8 cellular contexts compared by ENCODE assay signal in the genomic region with DNA sequence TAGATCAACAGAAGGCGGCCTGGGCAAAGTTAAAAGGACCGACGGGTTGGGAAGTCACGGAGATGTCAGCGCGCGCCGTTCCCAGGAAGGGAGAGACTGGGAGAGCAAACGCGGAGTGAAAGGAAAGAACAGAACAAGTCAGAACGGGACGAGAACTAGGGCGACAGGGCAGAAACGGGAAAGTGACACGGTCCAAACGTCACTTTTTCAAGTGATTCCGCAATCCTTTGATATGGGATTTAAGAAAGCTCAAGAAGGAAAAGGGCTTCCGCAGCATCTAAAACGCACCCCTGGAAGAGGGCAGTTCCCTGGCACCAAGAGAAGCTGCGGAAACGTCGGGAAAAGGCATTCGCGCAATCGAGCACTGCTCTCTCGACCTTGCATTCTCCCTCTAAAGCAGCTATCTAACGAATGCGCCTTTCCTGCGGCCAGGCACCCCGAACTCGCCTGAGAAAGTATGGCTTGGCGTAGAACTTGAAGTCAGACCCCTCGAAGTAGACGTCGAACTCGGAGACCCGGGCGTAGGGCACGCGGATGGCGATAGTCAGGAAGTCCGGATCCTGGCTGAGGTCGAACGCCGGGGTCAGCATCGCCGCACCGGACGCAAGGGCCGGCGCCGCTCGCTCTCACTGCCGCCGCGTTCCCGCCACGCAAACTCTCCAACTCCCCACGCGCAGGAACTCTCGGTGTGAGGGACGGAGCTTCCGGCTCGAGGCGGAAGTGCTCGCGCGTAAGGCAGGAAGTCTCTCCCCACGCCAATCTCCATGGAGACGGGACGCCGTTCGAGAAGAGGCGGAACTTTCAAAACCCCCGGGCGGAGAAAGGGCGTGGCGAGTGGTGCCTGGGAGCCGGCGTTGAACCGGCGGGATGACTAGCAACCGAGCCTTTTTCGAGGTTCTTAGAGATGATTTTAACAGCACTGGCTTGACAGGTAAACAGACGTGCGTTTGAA. TPM values are rescaled to one million over a fixed set of nuclear protein-coding genes. Genes with fewer than 3 reads are reported as not detected.
DNase-seq lines count a peak whose midpoint lies in the region; ATAC-seq and TF ChIP-seq lines count a peak whose summit lies in the region.

A gene (minus strand): TSS at position 695 of the 952 bp plus-strand sequence. CDS start 105 bp downstream, at position 590.

- H3K27ac Mint-ChIP-seq in activated CD4-positive, alpha-beta T cell treated with anti-CD3 and anti-CD28 coated beads for 36 hours: peak within 1 kb of the TSS; percentile 86

- intact Hi-C loops in activated CD4-positive, alpha-beta T cell treated with anti-CD3 and anti-CD28 coated beads for 36 hours (cut with DNase I, micrococcal nuclease): loop anchor here (1.0 to 10.0 kb wide), 13 partner anchors 41 to 1263 kb away; a partner anchor contains a TSS
- intact Hi-C loops in colonic mucosa (cut with DNase I): loop anchor here (10.0 kb wide), 1 partner anchor 207 kb away; no protein-coding TSS in a partner anchor

- peak; percentile 97 for DNase-seq in BE2C
- DNase-seq in NCI-H524 treated with DMSO at 0.1 percent for 48 hours (lab: John Stamatoyannopoulos, UW): peak; percentile 55
- DNase-seq in activated CD4-positive, alpha-beta T cell treated with anti-CD3 and anti-CD28 coated beads for 36 hours: peak; percentile 98
- DNase-seq in colonic mucosa: peak; percentile 99
- peak; percentile 87 for DNase-seq in kidney glomerular epithelial cell (lab: John Stamatoyannopoulos, UW)
- DNase-seq in stimulated activated CD4-positive, alpha-beta T cell treated with anti-CD3 and anti-CD28 coated beads, Interleukin-15, amount 100 ng/mL, for 48 hours (ENCODE audit: low read depth in 2 of 2): peak; percentile 93 to 98

- H3K9me3 Mint-ChIP-seq in activated CD4-positive, alpha-beta T cell treated with anti-CD3 and anti-CD28 coated beads for 36 hours (ENCODE audit: low read depth): no peaks in the 10 kb centered on the region

- peak within 1 kb of the TSS; percentile 79 to 91 for H3K9ac ChIP-seq in colonic mucosa (ENCODE audit: low read depth in 2 of 2, low read length in 2 of 2)

- H3K27me3 ChIP-seq in BE2C (no peaks in the 10 kb centered on the region), colonic mucosa (no peaks in the 10 kb centered on the region)

- H3K27ac ChIP-seq in colonic mucosa: peak within 1 kb of the TSS; percentile 11

- H3K9me3 ChIP-seq in BE2C: no peaks in the 10 kb centered on the region
- H3K9me3 ChIP-seq in colonic mucosa: no peaks in the 10 kb centered on the region

- peaks cover 1% of the 10 kb centered on the region for H3K27me3 Mint-ChIP-seq in activated CD4-positive, alpha-beta T cell treated with anti-CD3 and anti-CD28 coated beads for 36 hours

- POLR2A ChIA-PET in activated CD4-positive, alpha-beta T cell treated with anti-CD3 and anti-CD28 coated beads for 36 hours (lab: Charles Lee): interaction anchor here (0.5 to 1.1 kb wide), 4 partner anchors 26 to 1791 kb away, joined by 3 to 6 read pairs (median 4); no protein-coding TSS in a partner anchor

- peak within 1 kb of the TSS; percentile 99 for H3K4me3 Mint-ChIP-seq in activated CD4-positive, alpha-beta T cell treated with anti-CD3 and anti-CD28 coated beads for 36 hours

- H3K4me1 Mint-ChIP-seq in activated CD4-positive, alpha-beta T cell treated with anti-CD3 and anti-CD28 coated beads for 36 hours: peaks cover 54% of the 10 kb centered on the region

- TF ChIP-seq POLR2A in GM19193 (IDR thresholded peaks at IDR 0.05; ENCODE audit: extremely low read depth, insufficient read depth, insufficient read length): peak; percentile 76

- H3K4me1 ChIP-seq in BE2C (no peaks in the 10 kb centered on the region), colonic mucosa (peaks cover 7% of the 10 kb centered on the region)

- peak; percentile 94 for ATAC-seq in HG03432 (IDR thresholded peaks at IDR 0.05; ENCODE audit: unreplicated experiment)
- peak; percentile 90 for ATAC-seq in activated CD4-positive, alpha-beta T cell treated with anti-CD3 and anti-CD28 coated beads for 36 hours

- peaks cover 19% of the 10 kb centered on the region for H3K36me3 Mint-ChIP-seq in activated CD4-positive, alpha-beta T cell treated with anti-CD3 and anti-CD28 coated beads for 36 hours (ENCODE audit: low read depth)

- H3K36me3 ChIP-seq in BE2C (no peaks in the 10 kb centered on the region), colonic mucosa (no peaks in the 10 kb centered on the region)

- CTCF ChIA-PET in activated CD4-positive, alpha-beta T cell treated with anti-CD3 and anti-CD28 coated beads for 36 hours (lab: Charles Lee): interaction anchor here (1.0 to 5.5 kb wide), 5 partner anchors 26 to 238 kb away, joined by 4 to 50 read pairs (median 5); no protein-coding TSS in a partner anchor

- no peak for TF ChIP-seq CTCF in BE2C (IDR thresholded peaks at IDR 0.05; ENCODE audit: low read depth, low read length)
- TF ChIP-seq CTCF in colonic mucosa (IDR thresholded peaks at IDR 0.05): no peak

- H3K4me3 ChIP-seq in BE2C (ENCODE audit: low read depth, low read length) (peak within 1 kb of the TSS; percentile 99), colonic mucosa (peak within 1 kb of the TSS; percentile 74)

RNA-seq across cellular contexts. Expression of the gene that starts here (rescaled TPM):
- polyA plus RNA-seq in BE2C (2012; ENCODE audit: insufficient read depth, insufficient read length, low read depth): 48.4 TPM
- 10 to 100 TPM; 26.4 to 31.3 TPM for total RNA-seq in activated CD4-positive, alpha-beta T cell treated with anti-CD3 and anti-CD28 coated beads for 36 hours
- 10 to 100 TPM; 10.9 to 25.0 TPM for total RNA-seq in colonic mucosa

Comparison
In these comparisons a context has a peak if more than half of its experiments do, and no peak if none do; other contexts are left out.
1. Peak in every context shown above with its lines: DNase-seq, ATAC-seq, H3K4me3 ChIP-seq and H3K27ac ChIP-seq.